Comparison of ENCODE assay signal across 22 cellular contexts in the genomic region with DNA sequence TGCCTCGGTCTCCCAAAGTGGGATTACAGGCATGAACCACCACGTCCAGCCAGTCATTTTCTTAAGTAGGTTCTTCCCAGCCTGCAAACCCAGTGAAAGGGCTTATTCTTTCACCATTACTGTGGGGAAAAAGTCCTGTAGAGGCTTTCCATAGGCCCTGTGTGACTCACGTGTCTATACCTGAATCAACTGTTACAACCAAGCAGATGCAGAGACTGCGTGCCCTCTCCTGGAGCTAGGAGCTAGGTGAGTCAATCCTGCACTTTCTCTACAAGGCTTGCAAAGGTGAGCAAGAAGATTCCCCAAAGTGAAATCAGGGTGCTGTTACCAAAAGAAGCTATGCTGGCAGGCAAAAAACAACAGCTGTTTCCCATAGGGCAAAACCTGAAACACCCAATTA. TPM values are rescaled to one million over a fixed set of nuclear protein-coding genes. Genes with fewer than 3 reads are reported as not detected.
DNase-seq lines count a peak whose midpoint lies in the region; ATAC-seq, FAIRE-seq and TF ChIP-seq lines count a peak whose summit lies in the region.
"Had no signal": no experiment of that assay in that cellular context is flagged by ENCODE, and none has a peak within 500 bp of the region (broad histone marks: within the 10 kb centered on the region; RNA-seq: fewer than 3 reads in every experiment).

No MANE protein-coding gene starts in this region.

- H3K36me3 Mint-ChIP-seq in activated CD4-positive, alpha-beta T cell treated with anti-CD3 and anti-CD28 coated beads for 36 hours (ENCODE audit: low read depth) = peaks cover 17% of the 10 kb centered on the region
- H3K36me3 Mint-ChIP-seq in activated naive CD8-positive, alpha-beta T cell = no peaks in the 10 kb centered on the region
- peaks cover 9 to 22% (median 16%) of the 10 kb centered on the region in 5 donors for H3K36me3 Mint-ChIP-seq in naive thymus-derived CD4-positive, alpha-beta T cell
- H3K36me3 Mint-ChIP-seq: type B pancreatic cell had no signal

- H3K27me3 ChIP-seq in naive thymus-derived CD4-positive, alpha-beta T cell (ENCODE audit: control insufficient read depth in 2 of 2, insufficient read depth in 2 of 2, low read length in 2 of 2) = no peaks in the 10 kb centered on the region

- no peak for TF ChIP-seq POLR2A in GM12892 (IDR thresholded peaks at IDR 0.05; ENCODE audit: low read depth, low read length)

- peak; percentile 70 for ATAC-seq in activated CD4-positive, alpha-beta T cell treated with anti-CD3 and anti-CD28 coated beads for 36 hours
- no peak for ATAC-seq in naive thymus-derived CD4-positive, alpha-beta T cell
- ATAC-seq in HG02852 (IDR thresholded peaks at IDR 0.05; ENCODE audit: unreplicated experiment) = no peak
- ATAC-seq: left cardiac atrium had no signal

- no peak overlapping the region for H3K4me3 Mint-ChIP-seq in activated CD4-positive, alpha-beta T cell treated with anti-CD3 and anti-CD28 coated beads for 36 hours
- H3K4me3 Mint-ChIP-seq in activated naive CD8-positive, alpha-beta T cell = no peak overlapping the region
- H3K4me3 Mint-ChIP-seq in naive thymus-derived CD4-positive, alpha-beta T cell = peak overlapping the region in 1 of 10 donors; percentile 32
- H3K4me3 Mint-ChIP-seq: type B pancreatic cell had no signal

- H3K4me3 ChIP-seq in naive thymus-derived CD4-positive, alpha-beta T cell (ENCODE audit: low read length) = no peak overlapping the region
- H3K4me3 ChIP-seq: BLaER1, GM23248, skin epidermis had no signal

- H3K27ac Mint-ChIP-seq in activated CD4-positive, alpha-beta T cell treated with anti-CD3 and anti-CD28 coated beads for 36 hours = peak overlapping the region; percentile 25
- H3K27ac Mint-ChIP-seq in activated naive CD8-positive, alpha-beta T cell = peak overlapping the region; percentile 66
- H3K27ac Mint-ChIP-seq in naive thymus-derived CD4-positive, alpha-beta T cell = peak overlapping the region; percentile 16 to 94 (median 83)
- H3K27ac Mint-ChIP-seq: type B pancreatic cell had no signal

- TF ChIP-seq CTCF in GM20000 (IDR thresholded peaks at IDR 0.05; ENCODE audit: extremely low read depth, missing control alignments) = no peak

- intact Hi-C loops in activated CD4-positive, alpha-beta T cell treated with anti-CD3 and anti-CD28 coated beads for 36 hours (cut with DNase I, micrococcal nuclease) = no loop called here
- intact Hi-C loops in naive thymus-derived CD4-positive, alpha-beta T cell (cut with micrococcal nuclease) = no loop called here

- H3K4me1 Mint-ChIP-seq in activated CD4-positive, alpha-beta T cell treated with anti-CD3 and anti-CD28 coated beads for 36 hours = peaks cover 27% of the 10 kb centered on the region
- peaks cover 19% of the 10 kb centered on the region for H3K4me1 Mint-ChIP-seq in activated naive CD8-positive, alpha-beta T cell (ENCODE audit: low read depth)
- H3K4me1 Mint-ChIP-seq in naive thymus-derived CD4-positive, alpha-beta T cell = peaks cover 13 to 28% (median 20%) of the 10 kb centered on the region in 7 donors

- peak; percentile 42 for DNase-seq in activated CD4-positive, alpha-beta T cell treated with anti-CD3 and anti-CD28 coated beads for 36 hours
- DNase-seq in activated CD4-positive, alpha-beta T cell treated with anti-CD3 and anti-CD28 coated beads, Interleukin-2, amount 50 U/mL, for 4 hours = no peak
- DNase-seq in GM12892 (ENCODE audit: insufficient read length) = no peak
- DNase-seq in naive thymus-derived CD4-positive, alpha-beta T cell = no peak
- DNase-seq in GM20000 (ENCODE audit: low spot score) = no peak
- DNase-seq in NCI-H345 (lab: John Stamatoyannopoulos, UW) = no peak
- DNase-seq: 8988T; activated CD4-positive, CD25-positive, alpha-beta regulatory T cell; amygdala; GM23248; KG1; left cardiac atrium; NCI-H1092 treated with DMSO at 0.1 percent for 48 hours; NCI-H2171 treated with DMSO at 0.1 percent for 48 hours; RPMI8226; T-helper 1 cell had no signal

- no peak overlapping the region for H3K27ac ChIP-seq in naive thymus-derived CD4-positive, alpha-beta T cell (ENCODE audit: low read depth, low read length)
- H3K27ac ChIP-seq: BLaER1, GM23248, parathyroid adenoma, skin epidermis had no signal

- H3K4me1 ChIP-seq in naive thymus-derived CD4-positive, alpha-beta T cell (ENCODE audit: control insufficient read depth in 2 of 2, insufficient read depth in 2 of 2, low read length in 2 of 2) = no peaks in the 10 kb centered on the region
- H3K4me1 ChIP-seq: parathyroid adenoma had no signal

- peaks cover 9 to 31% (median 23%) of the 10 kb centered on the region in 3 experiments for H3K36me3 ChIP-seq in naive thymus-derived CD4-positive, alpha-beta T cell (ENCODE audit: control insufficient read depth in 2 of 3, insufficient read depth in 3 of 3, low read length in 3 of 3)

- POLR2A ChIA-PET in activated CD4-positive, alpha-beta T cell treated with anti-CD3 and anti-CD28 coated beads for 36 hours (lab: Charles Lee) = interaction anchor here (0.6 to 0.7 kb wide), 2 partner anchors 152 to 965 kb away, joined by 3 read pairs; no protein-coding TSS in a partner anchor
- POLR2A ChIA-PET in naive thymus-derived CD4-positive, alpha-beta T cell (lab: Charles Lee) = interaction anchor here (0.7 kb wide), 1 partner anchor 150 kb away, joined by 3 read pairs; no protein-coding TSS in a partner anchor

- no peaks in the 10 kb centered on the region for H3K9me3 Mint-ChIP-seq in activated CD4-positive, alpha-beta T cell treated with anti-CD3 and anti-CD28 coated beads for 36 hours (ENCODE audit: low read depth)
- no peaks in the 10 kb centered on the region for H3K9me3 Mint-ChIP-seq in activated naive CD8-positive, alpha-beta T cell (ENCODE audit: low read depth)
- peaks cover 0 to 5% (median 0%) of the 10 kb centered on the region in 11 donors for H3K9me3 Mint-ChIP-seq in naive thymus-derived CD4-positive, alpha-beta T cell
- H3K9me3 Mint-ChIP-seq: type B pancreatic cell had no signal

- peak; percentile 79 for FAIRE-seq in GM12892 (lab: Jason Lieb, UNC)

- H3K9me3 ChIP-seq in naive thymus-derived CD4-positive, alpha-beta T cell (ENCODE audit: control insufficient read depth in 2 of 3, low read length in 3 of 3) = no peaks in the 10 kb centered on the region
- H3K9me3 ChIP-seq: BLaER1 had no signal

- CTCF ChIA-PET in activated CD4-positive, alpha-beta T cell treated with anti-CD3 and anti-CD28 coated beads for 36 hours (lab: Charles Lee) = interaction anchor here (0.6 to 1.7 kb wide), 7 partner anchors 10 to 353 kb away, joined by 3 to 7 read pairs (median 3); partner anchors contain the start of gene MPZL1
- CTCF ChIA-PET in naive thymus-derived CD4-positive, alpha-beta T cell (lab: Charles Lee) = interaction anchor here (0.6 kb wide), 2 partner anchors 102 to 304 kb away, joined by 3 read pairs; no protein-coding TSS in a partner anchor

- no peaks in the 10 kb centered on the region for H3K27me3 Mint-ChIP-seq in activated CD4-positive, alpha-beta T cell treated with anti-CD3 and anti-CD28 coated beads for 36 hours
- no peaks in the 10 kb centered on the region for H3K27me3 Mint-ChIP-seq in activated naive CD8-positive, alpha-beta T cell
- H3K27me3 Mint-ChIP-seq in naive thymus-derived CD4-positive, alpha-beta T cell = peaks cover 0 to 7% (median 0%) of the 10 kb centered on the region in 5 donors

RNA-seq across cellular contexts. Expression of gene MPZL1, which starts 13.8 kb away (rescaled TPM):
- total RNA-seq in activated CD4-positive, alpha-beta T cell treated with anti-CD3 and anti-CD28 coated beads for 36 hours = 10 to 100 TPM; 22.3 to 23.0 TPM
- polyA plus RNA-seq in GM12892 (2012; ENCODE audit: missing spikeins) = 31.9 TPM
- total RNA-seq in naive thymus-derived CD4-positive, alpha-beta T cell = 10 to 100 TPM in 2 of 5 experiments, 1 to 10 TPM in 3; 4.8 to 25.3 (median 8.6) TPM
- polyA plus RNA-seq in naive thymus-derived CD4-positive, alpha-beta T cell = 10 to 100 TPM; 12.2 to 19.0 TPM

Comparison
In these comparisons a context has a peak if more than half of its experiments do, and no peak if none do; other contexts are left out.
1. H3K27ac Mint-ChIP-seq: peak in every context shown above with its lines; median percentile 83 in naive thymus-derived CD4-positive, alpha-beta T cell; 66 in activated naive CD8-positive, alpha-beta T cell; 25 in activated CD4-positive, alpha-beta T cell treated with anti-CD3 and anti-CD28 coated beads for 36 hours.